Comparison of ENCODE assay signal across 20 cellular contexts in the genomic region with DNA sequence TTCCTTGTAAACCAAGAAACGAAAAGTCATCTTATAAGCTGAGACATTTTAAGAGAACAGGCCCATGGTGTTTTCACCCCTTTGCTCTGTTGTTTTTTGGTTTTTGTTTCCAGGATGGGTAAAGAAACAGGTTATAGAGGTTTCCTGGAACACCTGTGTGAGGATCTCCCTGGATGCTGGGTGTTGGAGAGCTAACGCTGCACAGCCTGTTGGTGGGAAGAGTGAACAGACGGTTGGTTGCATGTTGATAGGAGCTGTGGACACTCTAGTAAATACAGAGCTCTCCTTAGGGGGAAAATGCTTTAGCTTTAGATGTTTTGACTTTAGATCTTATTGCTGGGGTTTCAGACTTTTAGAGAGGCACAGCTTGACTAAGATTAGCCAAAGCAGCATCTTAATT.
"Had no signal": no experiment of that assay in that cellular context is flagged by ENCODE, and none has a peak within 500 bp of the region (broad histone marks: within the 10 kb centered on the region; RNA-seq: fewer than 3 reads in every experiment).

No MANE protein-coding gene starts in this region.

- H3K27ac ChIP-seq: ascending aorta, breast epithelium, coronary artery, spleen, thyroid gland had no signal

- H3K4me1 Mint-ChIP-seq: activated naive CD4-positive, alpha-beta T cell treated with anti-CD3 and anti-CD28 coated beads, Interleukin-2, amount 10 ng/mL, durations not matched to agents 7 days and 5 days; memory B cell had no signal

- H3K4me3 ChIP-seq: ascending aorta, breast epithelium, coronary artery, spleen, thyroid gland had no signal

- H3K36me3 ChIP-seq: ascending aorta, breast epithelium, spleen, thyroid gland had no signal

- H3K27me3 ChIP-seq: ascending aorta, breast epithelium, spleen, thyroid gland had no signal

- DNase-seq: activated B cell treated with CpG ODN at 0.5 μM for 24 hours; activated CD4-positive, alpha-beta T cell treated with anti-CD3 and anti-CD28 coated beads, Interleukin-2, amount 10 ng/mL, durations not matched to agents 24 days and 14 days; activated CD8-positive, alpha-beta memory T cell treated with anti-CD3 and anti-CD28 coated beads, Interleukin-2, amount 50 U/mL, for 4 hours; activated CD8-positive, alpha-beta T cell treated with anti-CD3 and anti-CD28 coated beads, Interleukin-2, amount 10 ng/mL, durations not matched to agents 7 days and 5 days; activated effector memory CD4-positive, alpha-beta T cell treated with Interleukin-2 at 50 U/mL for 16 hours; activated naive CD4-positive, alpha-beta T cell treated with anti-CD3 and anti-CD28 coated beads, Interleukin-2, amount 10 ng/mL, durations not matched to agents 7 days and 5 days; activated T-cell treated with anti-CD3 and anti-CD28 coated beads, Interleukin-2, amount 50 U/mL, for 4 hours; left ventricle myocardium superior; naive thymus-derived CD8-positive, alpha-beta T cell; nucleus accumbens; retina; spleen; stimulated activated naive CD4-positive, alpha-beta T cell; thyroid gland had no signal

- H3K36me3 Mint-ChIP-seq: activated naive CD4-positive, alpha-beta T cell treated with anti-CD3 and anti-CD28 coated beads, Interleukin-2, amount 10 ng/mL, durations not matched to agents 7 days and 5 days; memory B cell; naive thymus-derived CD8-positive, alpha-beta T cell had no signal

- H3K9me3 ChIP-seq: ascending aorta, breast epithelium, spleen, thyroid gland had no signal

- ATAC-seq: activated CD8-positive, alpha-beta T cell treated with anti-CD3 and anti-CD28 coated beads, Interleukin-2, amount 10 ng/mL, durations not matched to agents 7 days and 5 days; activated T-cell treated with anti-CD3 and anti-CD28 coated beads, Interleukin-2, amount 50 U/mL, for 4 hours; esophagus mucosa; left ventricle myocardium superior; naive thymus-derived CD8-positive, alpha-beta T cell had no signal

- H3K27ac Mint-ChIP-seq: activated B cell treated with CpG ODN at 0.5 μM for 24 hours; activated CD4-positive, alpha-beta T cell treated with anti-CD3 and anti-CD28 coated beads, Interleukin-2, amount 10 ng/mL, durations not matched to agents 24 days and 14 days; activated CD8-positive, alpha-beta T cell treated with anti-CD3 and anti-CD28 coated beads, Interleukin-2, amount 10 ng/mL, durations not matched to agents 7 days and 5 days; activated naive CD4-positive, alpha-beta T cell treated with anti-CD3 and anti-CD28 coated beads, Interleukin-2, amount 10 ng/mL, durations not matched to agents 7 days and 5 days; memory B cell; naive thymus-derived CD8-positive, alpha-beta T cell; T-helper 2 cell treated with Interferon-gamma antibody and Interleukin-4, amounts not matched to agents 5 μg/mL and 100 μg/mL, for 36 hours had no signal

- H3K4me3 Mint-ChIP-seq: activated B cell treated with CpG ODN at 0.5 μM for 24 hours; activated CD4-positive, alpha-beta T cell treated with anti-CD3 and anti-CD28 coated beads, Interleukin-2, amount 10 ng/mL, durations not matched to agents 24 days and 14 days; activated CD8-positive, alpha-beta T cell treated with anti-CD3 and anti-CD28 coated beads, Interleukin-2, amount 10 ng/mL, durations not matched to agents 7 days and 5 days; activated naive CD4-positive, alpha-beta T cell treated with anti-CD3 and anti-CD28 coated beads, Interleukin-2, amount 10 ng/mL, durations not matched to agents 7 days and 5 days; activated T-cell treated with anti-CD3 and anti-CD28 coated beads, Interleukin-2, amount 50 U/mL, for 4 hours; memory B cell; naive thymus-derived CD8-positive, alpha-beta T cell; T-helper 2 cell treated with Interferon-gamma antibody and Interleukin-4, amounts not matched to agents 5 μg/mL and 100 μg/mL, for 36 hours had no signal

- H3K9me3 Mint-ChIP-seq: activated B cell treated with CpG ODN at 0.5 μM for 24 hours; activated CD4-positive, alpha-beta T cell treated with anti-CD3 and anti-CD28 coated beads, Interleukin-2, amount 10 ng/mL, durations not matched to agents 24 days and 14 days; activated T-cell treated with anti-CD3 and anti-CD28 coated beads, Interleukin-2, amount 50 U/mL, for 4 hours; naive thymus-derived CD8-positive, alpha-beta T cell; T-helper 2 cell treated with Interferon-gamma antibody and Interleukin-4, amounts not matched to agents 5 μg/mL and 100 μg/mL, for 36 hours had no signal
